22 cellular contexts compared by ENCODE assay signal in genomic region chr2:214716811-214717560, GRCh38.
"Had no signal": no experiment of that assay in that cellular context is flagged by ENCODE, and none has a peak within 500 bp of the region (broad histone marks: within the 10 kb centered on the region; RNA-seq: fewer than 3 reads in every experiment).

No MANE protein-coding gene starts in this region.

- H3K4me3 Mint-ChIP-seq: activated CD4-positive, alpha-beta memory T cell treated with anti-CD3 and anti-CD28 coated beads for 36 hours; activated CD4-positive, alpha-beta T cell treated with anti-CD3 and anti-CD28 coated beads, Interleukin-2, amount 10 ng/mL, durations not matched to agents 7 days and 5 days; activated naive CD4-positive, alpha-beta T cell treated with anti-CD3 and anti-CD28 coated beads, Interleukin-2, amount 10 ng/mL, durations not matched to agents 7 days and 5 days; activated naive CD8-positive, alpha-beta T cell treated with anti-CD3 and anti-CD28 coated beads, Interleukin-2, amount 10 ng/mL, durations not matched to agents 7 days and 5 days; activated T-cell treated with anti-CD3 and anti-CD28 coated beads, Interleukin-2, amount 50 U/mL, for 4 hours; T-cell had no signal

- H3K9me3 Mint-ChIP-seq: activated CD4-positive, alpha-beta T cell treated with anti-CD3 and anti-CD28 coated beads, Interleukin-2, amount 10 ng/mL, durations not matched to agents 7 days and 5 days had no signal

- ATAC-seq: activated T-cell treated with anti-CD3 and anti-CD28 coated beads, Interleukin-2, amount 50 U/mL, for 4 hours; K562; PC-3; T-cell had no signal

- H3K4me1 ChIP-seq: adrenal gland had no signal

- H3K9me3 ChIP-seq: adrenal gland had no signal

- DNase-seq: activated CD4-positive, alpha-beta memory T cell treated with anti-CD3 and anti-CD28 coated beads for 36 hours; activated CD4-positive, alpha-beta T cell treated with anti-CD3 and anti-CD28 coated beads, Interleukin-2, amount 10 ng/mL, durations not matched to agents 7 days and 5 days; activated CD4-positive, CD25-positive, alpha-beta regulatory T cell; activated gamma-delta T cell; activated naive CD4-positive, alpha-beta T cell treated with anti-CD3 and anti-CD28 coated beads, Interleukin-2, amount 10 ng/mL, durations not matched to agents 7 days and 5 days; activated naive CD8-positive, alpha-beta T cell treated with anti-CD3 and anti-CD28 coated beads, Interleukin-2, amount 10 ng/mL, durations not matched to agents 7 days and 5 days; activated T-cell treated with anti-CD3 and anti-CD28 coated beads, Interleukin-2, amount 50 U/mL, for 4 hours; adrenal gland; anterior cingulate cortex; cerebellar nuclear complex; Kasumi-1; NCI-H1105 treated with DMSO at 0.1 percent for 48 hours; NCI-H1436 treated with DMSO at 0.1 percent for 48 hours; NCI-H187; NCI-H2081; NCI-H510A treated with DMSO at 0.1 percent for 48 hours; NCI-H69; PC-3; SIG-M5; T-cell; T1000 had no signal

- H3K27me3 Mint-ChIP-seq: activated CD4-positive, alpha-beta memory T cell treated with anti-CD3 and anti-CD28 coated beads for 36 hours; activated CD4-positive, alpha-beta T cell treated with anti-CD3 and anti-CD28 coated beads, Interleukin-2, amount 10 ng/mL, durations not matched to agents 7 days and 5 days; activated naive CD4-positive, alpha-beta T cell treated with anti-CD3 and anti-CD28 coated beads, Interleukin-2, amount 10 ng/mL, durations not matched to agents 7 days and 5 days; T-cell had no signal

- H3K27ac ChIP-seq: adrenal gland had no signal

- H3K4me3 ChIP-seq: adrenal gland, K562 had no signal

- H3K27ac Mint-ChIP-seq: activated CD4-positive, alpha-beta memory T cell treated with anti-CD3 and anti-CD28 coated beads for 36 hours; activated CD4-positive, alpha-beta T cell treated with anti-CD3 and anti-CD28 coated beads, Interleukin-2, amount 10 ng/mL, durations not matched to agents 7 days and 5 days; activated naive CD8-positive, alpha-beta T cell treated with anti-CD3 and anti-CD28 coated beads, Interleukin-2, amount 10 ng/mL, durations not matched to agents 7 days and 5 days had no signal

- H3K27me3 ChIP-seq: adrenal gland had no signal

- H3K36me3 ChIP-seq: adrenal gland had no signal
